Comparison of ENCODE assay signal across 25 cellular contexts in the genomic region with DNA sequence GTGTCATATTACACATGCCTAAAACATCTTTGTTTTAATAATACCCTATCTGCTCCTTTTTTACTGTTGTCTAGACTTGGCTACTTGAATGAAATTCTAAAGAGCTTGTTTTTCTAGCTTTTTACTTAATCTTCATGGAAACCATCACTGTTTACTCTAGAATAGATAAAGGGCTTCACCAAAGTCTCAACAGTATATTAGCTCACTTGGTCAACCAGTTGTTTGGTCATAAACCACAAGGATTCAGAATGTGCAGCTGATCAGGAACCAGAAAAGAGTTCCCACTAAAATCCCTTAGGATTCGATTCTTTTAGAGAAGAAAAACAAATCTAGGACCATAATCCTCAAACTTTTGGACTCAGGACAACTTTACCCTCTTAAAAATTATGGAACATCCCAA. TPM values are rescaled to one million over a fixed set of nuclear protein-coding genes. Genes with fewer than 3 reads are reported as not detected.
"Had no signal": no experiment of that assay in that cellular context is flagged by ENCODE, and none has a peak within 500 bp of the region (broad histone marks: within the 10 kb centered on the region; RNA-seq: fewer than 3 reads in every experiment).

No MANE protein-coding gene starts in this region.

- H3K27ac ChIP-seq: cardiac muscle cell, gastroesophageal sphincter, neural progenitor cell, suprapubic skin had no signal

- DNase-seq: activated CD4-positive, alpha-beta T cell treated with anti-CD3 and anti-CD28 coated beads for 4 hours; activated CD4-positive, alpha-beta T cell treated with anti-CD3 and anti-CD28 coated beads, Interleukin-2, amount 50 U/mL, for 48 hours; activated CD4-positive, CD25-positive, alpha-beta regulatory T cell; activated CD8-positive, alpha-beta memory T cell treated with anti-CD3 and anti-CD28 coated beads, Interleukin-2, amount 50 U/mL, for 48 hours; activated naive CD4-positive, alpha-beta T cell; activated T-cell treated with anti-CD3 and anti-CD28 coated beads, Interleukin-2, amount 50 U/mL, for 4 hours; amniotic stem cell; dermis blood vessel endothelial cell; effector CD8-positive, alpha-beta T cell; head of caudate nucleus; left colon; naive thymus-derived CD8-positive, alpha-beta T cell; stimulated activated CD4-positive, alpha-beta T cell treated with anti-CD3 and anti-CD28 coated beads, Interleukin-12 subunit alpha, Interleukin-12 subunit beta, amount 100 ng/mL, for 4 hours; stimulated activated CD4-positive, alpha-beta T cell treated with anti-CD3 and anti-CD28 coated beads, Interleukin-4, amount 100 ng/mL, for 4 hours; T1000 had no signal

- FAIRE-seq: endothelial cell of umbilical vein, keratinocyte, urothelium cell line had no signal

- ATAC-seq: activated T-cell treated with anti-CD3 and anti-CD28 coated beads, Interleukin-2, amount 50 U/mL, for 4 hours; esophagus mucosa; gastroesophageal sphincter; left colon; naive thymus-derived CD8-positive, alpha-beta T cell had no signal

- H3K27me3 ChIP-seq: cardiac muscle cell, gastroesophageal sphincter, neural progenitor cell, suprapubic skin, tibial nerve had no signal

- H3K4me1 ChIP-seq: gastroesophageal sphincter, neural progenitor cell, suprapubic skin had no signal

- H3K9me3 ChIP-seq: gastroesophageal sphincter, suprapubic skin, tibial nerve had no signal

- H3K4me3 ChIP-seq: cardiac muscle cell, gastroesophageal sphincter, lung, neural progenitor cell, suprapubic skin, tibial nerve had no signal

- H3K36me3 ChIP-seq: cardiac muscle cell, gastroesophageal sphincter, neural progenitor cell, suprapubic skin, tibial nerve had no signal

- H3K4me2 ChIP-seq: neural progenitor cell had no signal

RNA-seq across cellular contexts. Expression of a gene that starts 38.0 kb away (rescaled TPM):
- total RNA-seq: naive thymus-derived CD8-positive, alpha-beta T cell had no signal
- polyA plus RNA-seq: keratinocyte; naive thymus-derived CD8-positive, alpha-beta T cell had no signal
